21 cellular contexts compared by ENCODE assay signal in the genomic region with DNA sequence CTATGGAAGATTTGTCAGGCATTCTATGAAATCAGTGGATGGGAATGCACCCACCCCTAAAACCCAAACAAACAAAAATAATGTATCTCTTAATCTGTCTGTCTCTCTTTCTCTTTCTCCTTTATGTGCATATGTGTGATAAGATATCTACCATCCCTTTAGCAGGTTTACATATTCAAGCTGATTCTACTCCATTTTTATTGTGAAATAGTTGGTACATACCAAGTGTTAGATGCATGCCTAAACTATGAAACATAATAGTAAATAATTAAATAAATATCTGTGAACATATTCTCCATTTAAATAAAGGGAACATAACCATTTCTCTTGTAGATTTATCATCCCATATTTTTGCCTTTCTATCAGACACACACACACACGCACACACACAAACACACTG.
"Had no signal": no experiment of that assay in that cellular context is flagged by ENCODE, and none has a peak within 500 bp of the region (broad histone marks: within the 10 kb centered on the region; RNA-seq: fewer than 3 reads in every experiment).

No MANE protein-coding gene starts in this region.

- H3K4me1 ChIP-seq: left lung, lower lobe of right lung, testis, upper lobe of right lung, vagina had no signal

- H3K4me3 ChIP-seq: coronary artery, hepatocyte, left lung, lower lobe of right lung, skin epidermis, testis, tibial nerve, upper lobe of right lung, vagina had no signal

- ATAC-seq: left lung; lower lobe of right lung; natural killer cell; sciatic nerve; stimulated activated naive B cell treated with anti-CD40 and anti-IgM and Interleukin-4, amounts not matched to agents 10 μg/mL and 1 μg/mL and 100 μg/mL, for 72 hours; stimulated activated naive CD8-positive, alpha-beta T cell treated with anti-CD3 and anti-CD28 coated beads, Interleukin-15, amount 100 ng/mL, for 72 hours; upper lobe of right lung had no signal

- DNase-seq: effector CD4-positive, alpha-beta T cell; endodermal cell; foreskin melanocyte; head of caudate nucleus; kidney glomerular epithelial cell; left lung; lower lobe of right lung; natural killer cell; posterior cingulate gyrus; stimulated activated CD4-positive, alpha-beta T cell treated with anti-CD3 and anti-CD28 coated beads, Interleukin-2, amount 100 ng/mL, for 24 hours; stimulated activated CD4-positive, alpha-beta T cell treated with anti-CD3 and anti-CD28 coated beads, Interleukin-4, amount 100 ng/mL, for 4 hours; stimulated activated naive B cell treated with anti-CD40 and anti-IgM and Interleukin-4, amounts not matched to agents 10 μg/mL and 1 μg/mL and 100 μg/mL, for 72 hours; stimulated activated naive CD8-positive, alpha-beta T cell treated with anti-CD3 and anti-CD28 coated beads, Interleukin-15, amount 100 ng/mL, for 72 hours; testis; upper lobe of right lung had no signal

- H3K9me3 ChIP-seq: lower lobe of right lung, testis, tibial nerve, upper lobe of right lung, vagina had no signal

- H3K36me3 ChIP-seq: left lung, lower lobe of right lung, tibial nerve, upper lobe of right lung, vagina had no signal

- H3K27me3 ChIP-seq: hepatocyte, left lung, testis, tibial nerve, upper lobe of right lung, vagina had no signal
